In genomic region chr12:68425998-68426397, GRCh38 we compare ENCODE assay signal across 23 cellular contexts.
DNase-seq lines count a peak whose midpoint lies in the region; ATAC-seq and TF ChIP-seq lines count a peak whose summit lies in the region.
"Had no signal": no experiment of that assay in that cellular context is flagged by ENCODE, and none has a peak within 500 bp of the region (broad histone marks: within the 10 kb centered on the region; RNA-seq: fewer than 3 reads in every experiment).

No MANE protein-coding gene starts in this region.

- peaks cover 27 to 41% of the 10 kb centered on the region in 2 donors for H3K4me1 Mint-ChIP-seq in natural killer cell
- peaks cover 10% of the 10 kb centered on the region for H3K4me1 Mint-ChIP-seq in CD8-positive, alpha-beta T cell (ENCODE audit: low read depth)
- peaks cover 30% of the 10 kb centered on the region for H3K4me1 Mint-ChIP-seq in nephron progenitor cell
- H3K4me1 Mint-ChIP-seq: activated naive CD4-positive, alpha-beta T cell treated with anti-CD3 and anti-CD28 coated beads, Interleukin-2, amount 10 ng/mL, durations not matched to agents 7 days and 5 days had no signal

- H3K9me3 Mint-ChIP-seq in natural killer cell (no peaks in the 10 kb centered on the region), nephron progenitor cell (no peaks in the 10 kb centered on the region)
- H3K9me3 Mint-ChIP-seq in CD8-positive, alpha-beta T cell: no peaks in the 10 kb centered on the region
- H3K9me3 Mint-ChIP-seq: activated naive CD4-positive, alpha-beta T cell treated with anti-CD3 and anti-CD28 coated beads, Interleukin-2, amount 10 ng/mL, durations not matched to agents 7 days and 5 days had no signal

- peak; percentile 93 for DNase-seq in EL
- peak; percentile 44 to 69 for DNase-seq in SJSA1 (ENCODE audit: low read depth in 1 of 2, low spot score in 2 of 2)
- DNase-seq in epithelial cell of esophagus (ENCODE audit: low read depth): peak; percentile 37
- DNase-seq in natural killer cell: no peak
- no peak for DNase-seq in CD8-positive, alpha-beta T cell
- no peak for DNase-seq in foreskin melanocyte
- no peak for DNase-seq in nephron progenitor cell
- DNase-seq: activated CD4-positive, alpha-beta T cell treated with anti-CD3 and anti-CD28 coated beads for 48 hours; activated CD8-positive, alpha-beta memory T cell treated with anti-CD3 and anti-CD28 coated beads, Interleukin-2, amount 50 U/mL, for 48 hours; activated naive CD4-positive, alpha-beta T cell treated with anti-CD3 and anti-CD28 coated beads, Interleukin-2, amount 10 ng/mL, durations not matched to agents 7 days and 5 days; effector CD8-positive, alpha-beta T cell; gastrocnemius medialis; GOT3; NCI-H1105; NCI-H2171; Peyer's patch; stimulated activated CD4-positive, alpha-beta T cell treated with anti-CD3 and anti-CD28 coated beads, Interleukin-4, amount 100 ng/mL, for 4 hours; stimulated activated CD8-positive, alpha-beta memory T cell treated with anti-CD3 and anti-CD28 coated beads, Interleukin-4, amount 100 ng/mL, for 48 hours had no signal

- ATAC-seq in natural killer cell: no peak
- ATAC-seq in CD8-positive, alpha-beta T cell: no peak
- ATAC-seq in HG03045 (IDR thresholded peaks at IDR 0.05; ENCODE audit: unreplicated experiment): no peak

- no peaks in the 10 kb centered on the region for H3K27me3 ChIP-seq in SJSA1 (replicated peaks)
- no peaks in the 10 kb centered on the region for H3K27me3 ChIP-seq in CD8-positive, alpha-beta T cell (ENCODE audit: insufficient read depth, low read length)
- H3K27me3 ChIP-seq: cardiac muscle cell, gastrocnemius medialis, Peyer's patch, suprapubic skin had no signal

- H3K36me3 ChIP-seq in SJSA1: no peaks in the 10 kb centered on the region
- H3K36me3 ChIP-seq in CD8-positive, alpha-beta T cell (ENCODE audit: insufficient read depth, low read length): no peaks in the 10 kb centered on the region
- H3K36me3 ChIP-seq: cardiac muscle cell, gastrocnemius medialis, Peyer's patch, suprapubic skin had no signal

- H3K27me3 Mint-ChIP-seq in natural killer cell (ENCODE audit: low read depth in 2 of 2): no peaks in the 10 kb centered on the region
- no peaks in the 10 kb centered on the region for H3K27me3 Mint-ChIP-seq in CD8-positive, alpha-beta T cell (ENCODE audit: low read depth)
- peaks cover 2% of the 10 kb centered on the region for H3K27me3 Mint-ChIP-seq in nephron progenitor cell (ENCODE audit: low read depth, poor library complexity)

- H3K36me3 Mint-ChIP-seq in natural killer cell (peaks cover 7% of the 10 kb centered on the region), nephron progenitor cell (ENCODE audit: low read depth) (no peaks in the 10 kb centered on the region)
- H3K36me3 Mint-ChIP-seq in CD8-positive, alpha-beta T cell: no peaks in the 10 kb centered on the region

- H3K27ac ChIP-seq in SJSA1: peak overlapping the region; percentile 70
- no peak overlapping the region for H3K27ac ChIP-seq in CD8-positive, alpha-beta T cell (ENCODE audit: low read depth, low read length)
- H3K27ac ChIP-seq: cardiac muscle cell, KMS-11, Peyer's patch, skin epidermis, suprapubic skin had no signal

- CTCF ChIA-PET in CD8-positive, alpha-beta T cell (lab: Charles Lee): no interaction called here

- POLR2A ChIA-PET in CD8-positive, alpha-beta T cell (lab: Charles Lee): interaction anchor here (1.3 to 1.4 kb wide), 2 partner anchors 11 to 56 kb away, joined by 3 to 4 read pairs; no protein-coding TSS in a partner anchor

- no peak overlapping the region for H3K4me3 ChIP-seq in SJSA1
- no peak overlapping the region for H3K4me3 ChIP-seq in epithelial cell of esophagus (ENCODE audit: low read length)
- no peak overlapping the region for H3K4me3 ChIP-seq in CD8-positive, alpha-beta T cell (ENCODE audit: low read depth, low read length)
- H3K4me3 ChIP-seq: cardiac muscle cell, gastrocnemius medialis, Peyer's patch, skin epidermis, suprapubic skin had no signal

- TF ChIP-seq CTCF in epithelial cell of esophagus (IDR thresholded peaks at IDR 0.05; ENCODE audit: insufficient read depth, low read depth, low read length, missing control alignments): no peak
- TF ChIP-seq CTCF in natural killer cell (IDR thresholded peaks at IDR 0.05): no peak
- no peak for TF ChIP-seq CTCF in CD8-positive, alpha-beta T cell (IDR thresholded peaks at IDR 0.05)
- TF ChIP-seq CTCF in nephron progenitor cell (IDR thresholded peaks at IDR 0.05): no peak

- intact Hi-C loops in natural killer cell (cut with micrococcal nuclease): no loop called here
- intact Hi-C loops in CD8-positive, alpha-beta T cell (cut with DNase I, micrococcal nuclease): no loop called here

- H3K4me3 Mint-ChIP-seq in natural killer cell (no peak overlapping the region), nephron progenitor cell (no peak overlapping the region)
- H3K4me3 Mint-ChIP-seq in CD8-positive, alpha-beta T cell: no peak overlapping the region
- H3K4me3 Mint-ChIP-seq: activated naive CD4-positive, alpha-beta T cell treated with anti-CD3 and anti-CD28 coated beads, Interleukin-2, amount 10 ng/mL, durations not matched to agents 7 days and 5 days had no signal

- H3K27ac Mint-ChIP-seq in natural killer cell: peak overlapping the region; percentile 10 to 91
- H3K27ac Mint-ChIP-seq in CD8-positive, alpha-beta T cell: no peak overlapping the region
- no peak overlapping the region for H3K27ac Mint-ChIP-seq in nephron progenitor cell
- H3K27ac Mint-ChIP-seq: activated naive CD4-positive, alpha-beta T cell treated with anti-CD3 and anti-CD28 coated beads, Interleukin-2, amount 10 ng/mL, durations not matched to agents 7 days and 5 days had no signal

- H3K4me1 ChIP-seq in SJSA1 (replicated peaks): peaks cover 22% of the 10 kb centered on the region
- peaks cover 13% of the 10 kb centered on the region for H3K4me1 ChIP-seq in CD8-positive, alpha-beta T cell (ENCODE audit: insufficient read depth, low read length)

- no peaks in the 10 kb centered on the region for H3K9me3 ChIP-seq in SJSA1 (replicated peaks)
- no peaks in the 10 kb centered on the region for H3K9me3 ChIP-seq in CD8-positive, alpha-beta T cell (ENCODE audit: low read length)
- H3K9me3 ChIP-seq: gastrocnemius medialis, Peyer's patch, suprapubic skin had no signal

Comparison
In these comparisons a context has a peak if more than half of its experiments do, and no peak if none do; other contexts are left out.
1. DNase-seq: peak in EL (single experiment), SJSA1 (2 of 2) and epithelial cell of esophagus (single experiment); none in natural killer cell (single experiment), CD8-positive, alpha-beta T cell (0 of 7), foreskin melanocyte (single experiment) and nephron progenitor cell (single experiment).
2. H3K27ac Mint-ChIP-seq: peak in natural killer cell (2 of 2); none in CD8-positive, alpha-beta T cell (single experiment) and nephron progenitor cell (single experiment).